In the genomic region with DNA sequence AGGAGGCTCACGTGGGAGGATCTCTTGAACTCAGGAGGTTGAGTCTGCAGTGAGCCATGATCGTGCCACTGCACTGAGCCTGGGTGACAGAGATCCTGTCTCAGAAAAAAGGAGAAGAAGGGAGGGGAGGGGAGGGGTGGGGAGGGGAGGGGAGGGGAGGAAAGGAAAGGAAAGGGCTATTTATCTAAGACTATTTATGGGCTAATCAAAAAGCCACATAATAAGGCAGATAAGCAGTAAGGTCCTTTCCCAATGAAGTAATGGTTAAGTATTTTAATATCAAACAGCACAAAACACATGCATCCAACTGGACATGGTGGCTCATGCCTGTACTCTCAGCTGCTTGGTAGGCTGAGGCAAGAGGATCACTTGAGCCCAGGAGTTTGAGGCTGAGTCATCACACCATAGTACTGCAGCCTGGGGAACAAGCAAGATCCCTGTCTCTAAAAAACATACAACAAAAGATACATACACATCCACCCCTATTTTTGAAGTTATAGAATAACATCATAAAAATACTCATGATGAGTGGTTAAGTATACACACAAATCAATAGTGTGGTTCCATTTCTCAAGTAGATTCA, we compare ENCODE assay signal across 17 cellular contexts. TPM values are rescaled to one million over a fixed set of nuclear protein-coding genes. Genes with fewer than 3 reads are reported as not detected.
A peak's percentile ranks its signal among the peaks of the same experiment; 100 is the strongest.
DNase-seq lines count a peak whose midpoint lies in the region; ATAC-seq, FAIRE-seq and TF ChIP-seq lines count a peak whose summit lies in the region.
"Had no signal": no experiment of that assay in that cellular context is flagged by ENCODE, and none has a peak within 500 bp of the region (broad histone marks: within the 10 kb centered on the region; RNA-seq: fewer than 3 reads in every experiment).

No MANE protein-coding gene starts in this region.

- no peak overlapping the region for H3K4me3 ChIP-seq in A549
- H3K4me3 ChIP-seq in adipocyte (ENCODE audit: low read length) = no peak overlapping the region
- no peak overlapping the region for H3K4me3 ChIP-seq in fibroblast of villous mesenchyme (ENCODE audit: low read depth, low read length)
- no peak overlapping the region for H3K4me3 ChIP-seq in MM.1S (ENCODE audit: low read length)
- H3K4me3 ChIP-seq: coronary artery, heart left ventricle, left ventricle myocardium inferior, upper lobe of left lung had no signal

- H2AFZ ChIP-seq in MM.1S (ENCODE audit: low read length) = no peak overlapping the region

- TF ChIP-seq POLR2A in A549 (IDR thresholded peaks at IDR 0.05; ENCODE audit: low read length) = no peak

- H3K36me3 ChIP-seq in adipocyte (ENCODE audit: control insufficient read depth, insufficient read depth, low read length, severe bottlenecking) (no peaks in the 10 kb centered on the region), MM.1S (replicated peaks; ENCODE audit: insufficient read depth, low read length) (no peaks in the 10 kb centered on the region)
- H3K36me3 ChIP-seq: heart left ventricle, left ventricle myocardium inferior, upper lobe of left lung had no signal

- CTCF ChIA-PET in A549 (lab: Yijun Ruan, JAX) = interaction anchor here (1.7 to 1.8 kb wide), 2 partner anchors 10 to 261 kb away, joined by 4 read pairs; partner anchors contain the start of gene PAWR

- POLR2A ChIA-PET in A549 (lab: Yijun Ruan, JAX) = interaction anchor here (1.9 kb wide), 1 partner anchor 9 kb away, joined by 6 read pairs; the partner anchor contains the start of gene PAWR

- no peak for FAIRE-seq in A549 (lab: Jason Lieb, UNC)

- no peak for TF ChIP-seq RAD21 in A549 (conservative IDR thresholded peaks at IDR 0.05 in 1 of 2, IDR thresholded peaks at IDR 0.05 in 1 of 2)

- ATAC-seq in A549 = peak in 1 of 2 experiments; percentile 45; a peak in 3 of 6 replicates
- ATAC-seq: heart left ventricle had no signal

- H3K9me3 ChIP-seq in A549 = no peaks in the 10 kb centered on the region
- no peaks in the 10 kb centered on the region for H3K9me3 ChIP-seq in adipocyte (ENCODE audit: control insufficient read depth, low read length)
- H3K9me3 ChIP-seq in MM.1S (replicated peaks; ENCODE audit: insufficient read depth, low read length) = no peaks in the 10 kb centered on the region
- H3K9me3 ChIP-seq: heart left ventricle, left ventricle myocardium inferior, upper lobe of left lung had no signal

- H3K27me3 ChIP-seq in adipocyte (replicated peaks; ENCODE audit: control insufficient read depth, insufficient read depth, low read length) (no peaks in the 10 kb centered on the region), MM.1S (replicated peaks; ENCODE audit: insufficient read depth, low read length) (no peaks in the 10 kb centered on the region)
- H3K27me3 ChIP-seq: heart left ventricle, upper lobe of left lung had no signal

- peaks cover 99% of the 10 kb centered on the region for H3K79me2 ChIP-seq in MM.1S (ENCODE audit: low read length)

- peaks cover 73% of the 10 kb centered on the region for H3K4me1 Mint-ChIP-seq in HFFc6 (ENCODE audit: low read depth)
- H3K4me1 Mint-ChIP-seq: activated naive CD4-positive, alpha-beta T cell treated with anti-CD3 and anti-CD28 coated beads, Interleukin-2, amount 10 ng/mL, durations not matched to agents 7 days and 5 days had no signal

- peak overlapping the region; percentile 43 for H3K4me2 ChIP-seq in A549
- no peak overlapping the region for H3K4me2 ChIP-seq in MM.1S (ENCODE audit: low read depth, low read length)

- no peak overlapping the region; the same call in 1 of the 2 replicates for H3K27ac Mint-ChIP-seq in HFFc6
- H3K27ac Mint-ChIP-seq: activated naive CD4-positive, alpha-beta T cell treated with anti-CD3 and anti-CD28 coated beads, Interleukin-2, amount 10 ng/mL, durations not matched to agents 7 days and 5 days had no signal

- no peak for TF ChIP-seq CTCF in A549 (IDR thresholded peaks at IDR 0.05)
- TF ChIP-seq CTCF in HFFc6 (IDR thresholded peaks at IDR 0.05) = no peak
- no peak for TF ChIP-seq CTCF in fibroblast of villous mesenchyme (IDR thresholded peaks at IDR 0.05; ENCODE audit: insufficient read depth, low read depth, low read length)
- TF ChIP-seq CTCF in MM.1S (IDR thresholded peaks at IDR 0.05; ENCODE audit: low read length) = no peak

- WGBS in A549 (ENCODE audit: missing lambda C conversion rate) = 84% methylated on average over 2 of the region's 2 CpGs

- peak overlapping the region in 1 of 2 experiments; percentile 45; a peak in 2 of 6 replicates for H3K27ac ChIP-seq in A549
- no peak overlapping the region for H3K27ac ChIP-seq in MM.1S (ENCODE audit: low read length)
- H3K27ac ChIP-seq: coronary artery, heart left ventricle, left ventricle myocardium inferior, upper lobe of left lung had no signal

- H3K9me2 ChIP-seq in MM.1S (replicated peaks; ENCODE audit: insufficient read depth, low read length) = no peaks in the 10 kb centered on the region

- H3K9me3 Mint-ChIP-seq in HFFc6 = no peaks in the 10 kb centered on the region
- H3K9me3 Mint-ChIP-seq: activated naive CD4-positive, alpha-beta T cell treated with anti-CD3 and anti-CD28 coated beads, Interleukin-2, amount 10 ng/mL, durations not matched to agents 7 days and 5 days; neural crest cell had no signal

- H4K20me1 ChIP-seq in MM.1S (ENCODE audit: insufficient read depth, low read length) = 0 out of 2 replicates have a peak, but pooled peaks cover 5% of the 10 kb centered on the region

- no peak overlapping the region for H3K4me3 Mint-ChIP-seq in HFFc6
- H3K4me3 Mint-ChIP-seq: activated naive CD4-positive, alpha-beta T cell treated with anti-CD3 and anti-CD28 coated beads, Interleukin-2, amount 10 ng/mL, durations not matched to agents 7 days and 5 days; neural crest cell had no signal

- peaks cover 9% of the 10 kb centered on the region for H3K36me3 Mint-ChIP-seq in HFFc6 (ENCODE audit: low read depth)
- H3K36me3 Mint-ChIP-seq: activated naive CD4-positive, alpha-beta T cell treated with anti-CD3 and anti-CD28 coated beads, Interleukin-2, amount 10 ng/mL, durations not matched to agents 7 days and 5 days had no signal

- no peak for TF ChIP-seq EP300 in A549 (IDR thresholded peaks at IDR 0.05)

- peaks cover 90% of the 10 kb centered on the region for H3K4me1 ChIP-seq in A549
- H3K4me1 ChIP-seq in adipocyte (ENCODE audit: control insufficient read depth, insufficient read depth, low read length) = peaks cover 6% of the 10 kb centered on the region
- H3K4me1 ChIP-seq in MM.1S (ENCODE audit: low read length) = peaks cover 6% of the 10 kb centered on the region; the same call in 1 of the 2 replicates
- H3K4me1 ChIP-seq: left ventricle myocardium inferior had no signal

- H3K9ac ChIP-seq in adipocyte (ENCODE audit: low read length) = no peak overlapping the region
- H3K9ac ChIP-seq in MM.1S (ENCODE audit: low read length) = no peak overlapping the region

- H3F3A ChIP-seq in MM.1S (ENCODE audit: insufficient read depth, low read length) = no peaks in the 10 kb centered on the region

- no peaks in the 10 kb centered on the region for H3K27me3 Mint-ChIP-seq in HFFc6 (ENCODE audit: insufficient read depth)

- DNase-seq in A549 (ENCODE audit: low read depth in 1 of 2, low spot score in 1 of 2) (peak in 1 of 2 experiments; percentile 41), HFFc6 (peak; percentile 39), adipocyte (ENCODE audit: low read depth) (peak; percentile 59), fibroblast of villous mesenchyme (ENCODE audit: low read depth) (peak; percentile 55), DMS153 (lab: John Stamatoyannopoulos, UW) (no peak), MM.1S (no peak), NCI-H1436 treated with DMSO at 0.1 percent for 48 hours (lab: John Stamatoyannopoulos, UW) (no peak)
- DNase-seq in activated CD4-positive, alpha-beta T cell treated with anti-CD3 and anti-CD28 coated beads, Interleukin-2, amount 50 U/mL, for 4 hours = no peak
- DNase-seq: activated naive CD4-positive, alpha-beta T cell treated with anti-CD3 and anti-CD28 coated beads, Interleukin-2, amount 10 ng/mL, durations not matched to agents 7 days and 5 days; DMS79 treated with DMSO at 0.1 percent for 48 hours; heart left ventricle; left ventricle myocardium inferior; NCI-H2029 treated with DMSO at 0.1 percent for 48 hours; RPMI8226; upper lobe of left lung had no signal

TF ChIP-seq in A549, 52 proteins besides CTCF, POLR2A, EP300 and RAD21 (continues in another document):
- TF ChIP-seq, protein P1, sequence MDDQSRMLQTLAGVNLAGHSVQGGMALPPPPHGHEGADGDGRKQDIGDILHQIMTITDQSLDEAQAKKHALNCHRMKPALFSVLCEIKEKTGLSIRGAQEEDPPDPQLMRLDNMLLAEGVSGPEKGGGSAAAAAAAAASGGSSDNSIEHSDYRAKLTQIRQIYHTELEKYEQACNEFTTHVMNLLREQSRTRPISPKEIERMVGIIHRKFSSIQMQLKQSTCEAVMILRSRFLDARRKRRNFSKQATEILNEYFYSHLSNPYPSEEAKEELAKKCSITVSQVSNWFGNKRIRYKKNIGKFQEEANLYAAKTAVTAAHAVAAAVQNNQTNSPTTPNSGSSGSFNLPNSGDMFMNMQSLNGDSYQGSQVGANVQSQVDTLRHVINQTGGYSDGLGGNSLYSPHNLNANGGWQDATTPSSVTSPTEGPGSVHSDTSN (IDR thresholded peaks at IDR 0.05) = no peak
- TF ChIP-seq FOSL2 (IDR thresholded peaks at IDR 0.05) = no peak
- TF ChIP-seq FOSL2 (CRISPR knock-in tag; IDR thresholded peaks at IDR 0.05) = no peak
- TF ChIP-seq BHLHE40 (IDR thresholded peaks at IDR 0.05; ENCODE audit: low read depth, low read length) = no peak
- TF ChIP-seq MYC (IDR thresholded peaks at IDR 0.05; ENCODE audit: borderline replicate concordance, low read length) = no peak
- no peak for TF ChIP-seq E2F6 (IDR thresholded peaks at IDR 0.05; ENCODE audit: borderline replicate concordance, low read depth)

RNA-seq across cellular contexts. Expression of gene PAWR, which starts 9.7 kb away (rescaled TPM):
- polyA plus RNA-seq in A549 (2011; rRNA removed) (34.0 and 55.2 TPM in 2 replicates), A549 (2017; fragmentation: RNase III; extraction: RNeasy Plus Mini Kit Qiagen cat#74134 plus additional on column Dnase treatment) (40.8 to 44.9 TPM (median 44.4 TPM) in 3 replicates)
- polyA plus RNA-seq in A549 (2012; cell fraction: cytosol; rRNA removed) = 33.9 and 41.3 TPM in 2 replicates
- polyA plus RNA-seq in A549 (2012; cell fraction: nucleus; rRNA removed) = 31.0 and 33.9 TPM in 2 replicates
- 21.9 and 26.1 TPM in 2 replicates for polyA minus RNA-seq in A549 (2011; rRNA and poly(A)+ RNA removed)
- total RNA-seq in HFFc6 (2021; fragmentation: NEBNext Ultra II Directional; extraction: Animal tissue kit (Norgen Biotek cat#: 25700)) = 10 to 100 TPM; 55.2 to 89.4 (median 70.5) TPM
- total RNA-seq in fibroblast of villous mesenchyme = 48.0 and 64.3 TPM in 2 replicates

Comparison
In these comparisons a context has a peak if more than half of its experiments do, and no peak if none do; other contexts are left out.
1. DNase-seq: peak in HFFc6 (single experiment), adipocyte (single experiment) and fibroblast of villous mesenchyme (single experiment); none in activated CD4-positive, alpha-beta T cell treated with anti-CD3 and anti-CD28 coated beads, Interleukin-2, amount 50 U/mL, for 4 hours (0 of 2), DMS153 (single experiment), MM.1S (single experiment) and NCI-H1436 treated with DMSO at 0.1 percent for 48 hours (single experiment).